ENCODE assay signal across 9 cellular contexts in the genomic region with DNA sequence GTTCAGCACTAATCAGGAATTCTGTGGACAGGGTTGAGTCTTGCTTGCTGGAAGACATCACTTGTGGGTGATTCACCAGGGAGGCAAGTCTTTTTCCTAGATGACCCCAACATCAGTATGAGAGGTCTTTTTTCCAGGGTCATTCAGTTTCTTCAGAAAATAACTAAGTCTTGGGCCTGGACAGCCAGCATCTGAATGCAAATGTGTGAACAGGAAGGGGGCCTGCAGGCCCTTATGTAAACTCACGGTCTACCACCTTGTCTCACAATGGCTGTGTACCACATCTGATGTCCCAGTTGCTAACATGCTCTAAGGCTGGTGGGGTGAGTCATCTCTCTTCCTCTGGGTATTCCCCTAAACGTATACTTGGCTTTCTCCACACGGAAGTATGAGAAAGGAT.
DNase-seq lines count a peak whose midpoint lies in the region; ATAC-seq, FAIRE-seq and TF ChIP-seq lines count a peak whose summit lies in the region.
"Had no signal": no experiment of that assay in that cellular context is flagged by ENCODE, and none has a peak within 500 bp of the region (broad histone marks: within the 10 kb centered on the region; RNA-seq: fewer than 3 reads in every experiment).

No MANE protein-coding gene starts in this region.

- H2BK12ac ChIP-seq in mesenchymal stem cell (ENCODE audit: low read length in 2 of 2): no peak overlapping the region

- H4K91ac ChIP-seq in mesenchymal stem cell (ENCODE audit: low read length): no peak overlapping the region

- CTCF ChIA-PET in CD4-positive, alpha-beta T cell (lab: Charles Lee): no interaction called here

- no peak overlapping the region for H3K4ac ChIP-seq in mesenchymal stem cell (ENCODE audit: low read depth in 1 of 2, low read length in 2 of 2)

- intact Hi-C loops in CD4-positive, alpha-beta T cell (cut with DNase I, micrococcal nuclease): no loop called here
- intact Hi-C loops in testis (cut with DNase I; ENCODE audit: low total_unique reads): no loop called here

- H3K14ac ChIP-seq in mesenchymal stem cell (ENCODE audit: low read length in 2 of 2): no peak overlapping the region

- H3K4me3 ChIP-seq in mesenchymal stem cell (ENCODE audit: insufficient read depth in 1 of 2, low read depth in 1 of 2, low read length in 2 of 2): no peak overlapping the region
- no peak overlapping the region for H3K4me3 ChIP-seq in testis

- 29% methylated on average over 1 of the region's 3 CpGs for WGBS in mesenchymal stem cell
- WGBS in testis, 2 donors: 82 to 87% methylated on average over 3 of the region's 3 CpGs

- TF ChIP-seq POLR2A in testis (IDR thresholded peaks at IDR 0.05): no peak

- peak overlapping the region; percentile 49 for H3K9ac ChIP-seq in mesenchymal stem cell (ENCODE audit: low read length)

- POLR2A ChIA-PET in CD4-positive, alpha-beta T cell (lab: Charles Lee): no interaction called here

- peak; percentile 84 for ATAC-seq in CD4-positive, alpha-beta T cell (ENCODE audit: poor library complexity)
- peak; percentile 97 for ATAC-seq in GM21423 (IDR thresholded peaks at IDR 0.05; ENCODE audit: unreplicated experiment)
- ATAC-seq in activated T-cell treated with anti-CD3 and anti-CD28 coated beads, Interleukin-2, amount 50 U/mL, for 72 hours (replicated peaks in 1 of 2): peak; percentile 100

- H3K18ac ChIP-seq in mesenchymal stem cell (ENCODE audit: low read depth in 1 of 2, low read length in 2 of 2): no peak overlapping the region

- no peaks in the 10 kb centered on the region for H3K27me3 ChIP-seq in CD4-positive, alpha-beta T cell (ENCODE audit: control insufficient read depth, insufficient read depth, low read length)
- H3K27me3 ChIP-seq in mesenchymal stem cell (ENCODE audit: control insufficient read depth in 1 of 2, insufficient read depth in 1 of 2, low read length in 2 of 2) (no peaks in the 10 kb centered on the region), testis (no peaks in the 10 kb centered on the region)

- no peak for FAIRE-seq in HTR-8/SVneo (lab: Jason Lieb, UNC)

- H3K4me1 Mint-ChIP-seq in CD4-positive, alpha-beta T cell (ENCODE audit: low read depth): peaks cover 4% of the 10 kb centered on the region
- peaks cover 11% of the 10 kb centered on the region for H3K4me1 Mint-ChIP-seq in activated T-cell treated with anti-CD3 and anti-CD28 coated beads, Interleukin-2, amount 50 U/mL, for 72 hours (ENCODE audit: low read depth)

- no peak overlapping the region for H3K27ac ChIP-seq in CD4-positive, alpha-beta T cell (ENCODE audit: low read depth, low read length)
- H3K27ac ChIP-seq in mesenchymal stem cell (ENCODE audit: low read length, poor library complexity, severe bottlenecking) (peak overlapping the region; percentile 58), testis (no peak overlapping the region)

- H3K27ac Mint-ChIP-seq in CD4-positive, alpha-beta T cell: peak overlapping the region; percentile 58
- peak overlapping the region; percentile 98 for H3K27ac Mint-ChIP-seq in activated T-cell treated with anti-CD3 and anti-CD28 coated beads, Interleukin-2, amount 50 U/mL, for 72 hours

- no peak overlapping the region for H2AFZ ChIP-seq in mesenchymal stem cell (ENCODE audit: low read depth, low read length)

- H3K9me3 Mint-ChIP-seq in CD4-positive, alpha-beta T cell: no peaks in the 10 kb centered on the region
- H3K9me3 Mint-ChIP-seq in activated T-cell treated with anti-CD3 and anti-CD28 coated beads, Interleukin-2, amount 50 U/mL, for 72 hours: no peaks in the 10 kb centered on the region
- H3K9me3 Mint-ChIP-seq: neural crest cell had no signal

- no peak overlapping the region for H2AK5ac ChIP-seq in mesenchymal stem cell (ENCODE audit: low read length, severe bottlenecking)

- no peak overlapping the region for H4K8ac ChIP-seq in mesenchymal stem cell (ENCODE audit: low read length)

- H3K4me1 ChIP-seq in mesenchymal stem cell (ENCODE audit: control insufficient read depth, insufficient read depth, low read depth, low read length) (peaks cover 3% of the 10 kb centered on the region), testis (no peaks in the 10 kb centered on the region)

- no peak for TF ChIP-seq CTCF in CD4-positive, alpha-beta T cell (IDR thresholded peaks at IDR 0.05)
- TF ChIP-seq CTCF in testis (IDR thresholded peaks at IDR 0.05): no peak

- H2BK120ac ChIP-seq in mesenchymal stem cell (ENCODE audit: low read depth, low read length): no peak overlapping the region

- no peak overlapping the region for H3K23ac ChIP-seq in mesenchymal stem cell (ENCODE audit: low read length in 2 of 2)

- peaks cover 15 to 33% of the 10 kb centered on the region in 2 experiments for H3K36me3 ChIP-seq in mesenchymal stem cell (ENCODE audit: control insufficient read depth in 1 of 2, insufficient read depth in 2 of 2, low read depth in 1 of 2, low read length in 2 of 2)
- no peaks in the 10 kb centered on the region for H3K36me3 ChIP-seq in testis (ENCODE audit: low read depth, missing control alignments)

- DNase-seq in CD4-positive, alpha-beta T cell: peak in 4 of 10 experiments; percentile 7 to 14 (median 12)
- DNase-seq in HTR-8/SVneo (ENCODE audit: insufficient read length, low spot score): peak; percentile 57
- peak; percentile 64 for DNase-seq in activated T-cell treated with anti-CD3 and anti-CD28 coated beads, Interleukin-2, amount 50 U/mL, for 72 hours
- peak; percentile 95 for DNase-seq in mesenchymal stem cell
- no peak for DNase-seq in testis
- DNase-seq in NCI-H2081 (lab: John Stamatoyannopoulos, UW): no peak
- DNase-seq in SW480 (ENCODE audit: low spot score): no peak

- H3K4me2 ChIP-seq in mesenchymal stem cell (ENCODE audit: low read length, poor library complexity, severe bottlenecking): no peak overlapping the region

- no peak overlapping the region for H2BK15ac ChIP-seq in mesenchymal stem cell (ENCODE audit: low read depth, poor library complexity, severe bottlenecking)

- H2BK5ac ChIP-seq in mesenchymal stem cell (ENCODE audit: low read depth, low read length, poor library complexity, severe bottlenecking): no peak overlapping the region

- H3K36me3 Mint-ChIP-seq in CD4-positive, alpha-beta T cell (ENCODE audit: low read depth): peaks cover 67% of the 10 kb centered on the region
- H3K36me3 Mint-ChIP-seq in activated T-cell treated with anti-CD3 and anti-CD28 coated beads, Interleukin-2, amount 50 U/mL, for 72 hours (ENCODE audit: insufficient read depth in 2 of 2): peaks cover 0 to 11% of the 10 kb centered on the region in 2 donors

- H3K27me3 Mint-ChIP-seq in CD4-positive, alpha-beta T cell: no peaks in the 10 kb centered on the region
- no peaks in the 10 kb centered on the region for H3K27me3 Mint-ChIP-seq in activated T-cell treated with anti-CD3 and anti-CD28 coated beads, Interleukin-2, amount 50 U/mL, for 72 hours (ENCODE audit: low read depth)

- no peak overlapping the region for H3K4me3 Mint-ChIP-seq in CD4-positive, alpha-beta T cell
- peak overlapping the region in 1 of 2 donors; percentile 75 for H3K4me3 Mint-ChIP-seq in activated T-cell treated with anti-CD3 and anti-CD28 coated beads, Interleukin-2, amount 50 U/mL, for 72 hours
- H3K4me3 Mint-ChIP-seq: neural crest cell had no signal

- H3K79me1 ChIP-seq in mesenchymal stem cell (replicated peaks; ENCODE audit: low read length, poor library complexity, severe bottlenecking): peaks cover 13% of the 10 kb centered on the region

- no peaks in the 10 kb centered on the region for H3K9me3 ChIP-seq in CD4-positive, alpha-beta T cell (ENCODE audit: control insufficient read depth, low read length)
- no peaks in the 10 kb centered on the region for H3K9me3 ChIP-seq in mesenchymal stem cell (ENCODE audit: control insufficient read depth, low read length)
- H3K9me3 ChIP-seq in testis: no peaks in the 10 kb centered on the region

Comparison
In these comparisons a context has a peak if more than half of its experiments do, and no peak if none do; other contexts are left out.
1. DNase-seq: peak in HTR-8/SVneo (single experiment), activated T-cell treated with anti-CD3 and anti-CD28 coated beads, Interleukin-2, amount 50 U/mL, for 72 hours (2 of 2) and mesenchymal stem cell (single experiment); none in testis (single experiment), NCI-H2081 (0 of 2) and SW480 (single experiment).
2. Peak in every context shown above with its lines, with median percentiles within 50 percentile points of each other: ATAC-seq.